Comparison of ENCODE assay signal across 15 cellular contexts in the genomic region with DNA sequence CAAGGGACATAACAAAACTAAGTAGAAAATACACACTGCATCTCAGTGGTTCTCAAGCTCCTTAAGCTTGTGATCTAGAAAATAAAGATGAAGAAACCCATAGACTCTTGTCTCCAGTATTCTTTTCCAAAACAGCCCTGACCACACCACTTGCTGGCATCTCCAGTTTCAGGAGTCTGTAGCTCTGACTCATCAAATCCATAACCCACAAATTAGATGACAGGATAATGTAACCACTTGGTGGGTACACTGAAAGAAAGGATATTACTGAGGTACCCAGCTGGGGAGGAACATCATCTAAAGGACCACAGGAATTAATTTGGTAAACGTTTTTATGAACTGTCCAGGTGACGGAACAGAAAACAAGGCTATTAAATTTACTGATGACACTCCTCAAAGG.
DNase-seq lines count a peak whose midpoint lies in the region; ATAC-seq, FAIRE-seq and TF ChIP-seq lines count a peak whose summit lies in the region.
"Had no signal": no experiment of that assay in that cellular context is flagged by ENCODE, and none has a peak within 500 bp of the region (broad histone marks: within the 10 kb centered on the region; RNA-seq: fewer than 3 reads in every experiment).

No MANE protein-coding gene starts in this region.

- H4K20me1 ChIP-seq in fibroblast of lung (ENCODE audit: control insufficient read depth, extremely low read depth, insufficient read depth, low read length) = no peaks in the 10 kb centered on the region

- no TSS peak for BruUV-seq in MCF 10A (replicated peaks; lab: Mats Ljungman, UMichigan)

- no peak for TF ChIP-seq POLR2A in breast epithelium (IDR thresholded peaks at IDR 0.05)
- TF ChIP-seq POLR2A in lower leg skin (IDR thresholded peaks at IDR 0.05) = no peak

- H3K4me3 ChIP-seq in breast epithelium = no peak overlapping the region
- H3K4me3 ChIP-seq in RWPE2 (ENCODE audit: severe bottlenecking) = no peak overlapping the region
- no peak overlapping the region for H3K4me3 ChIP-seq in fibroblast of lung (replicated peaks in 1 of 4; ENCODE audit: control extremely low read depth in 1 of 4, insufficient read depth in 1 of 4, low read depth in 3 of 4, low read length in 4 of 4)
- H3K4me3 ChIP-seq in lower leg skin (ENCODE audit: low read depth, poor library complexity, severe bottlenecking) = no peak overlapping the region
- H3K4me3 ChIP-seq: A549, lower lobe of right lung had no signal

- H3K27ac ChIP-seq in breast epithelium (no peak overlapping the region), RWPE2 (ENCODE audit: poor library complexity, severe bottlenecking) (no peak overlapping the region), fibroblast of lung (ENCODE audit: insufficient read depth, low read length) (no peak overlapping the region)
- H3K27ac ChIP-seq: A549, lower lobe of right lung, neutrophil had no signal

- DNase-seq in MCF 10A (ENCODE audit: unreplicated experiment) = peak; percentile 59
- no peak for DNase-seq in breast epithelium (ENCODE audit: low spot score in 2 of 2)
- no peak for DNase-seq in RWPE2 (ENCODE audit: low spot score)
- DNase-seq in fibroblast of lung (ENCODE audit: low read depth in 2 of 2) = peak; percentile 73 to 86
- peak; percentile 46 for DNase-seq in urothelium cell line (ENCODE audit: low spot score)
- no peak for DNase-seq in activated CD4-positive, alpha-beta T cell treated with anti-CD3 and anti-CD28 coated beads for 36 hours
- DNase-seq in lower leg skin (ENCODE audit: low spot score in 2 of 2) = no peak
- DNase-seq in T-helper 1 cell = no peak
- DNase-seq: DMS79 treated with DMSO at 0.1 percent for 48 hours, lower lobe of right lung, MM.1S had no signal

- intact Hi-C loops in MCF 10A (cut with micrococcal nuclease) (no loop called here), breast epithelium (cut with DNase I; ENCODE audit: low total_unique reads) (no loop called here), lower leg skin (cut with DNase I; ENCODE audit: low total_unique reads) (no loop called here)
- intact Hi-C loops in activated CD4-positive, alpha-beta T cell treated with anti-CD3 and anti-CD28 coated beads for 36 hours (cut with DNase I, micrococcal nuclease) = no loop called here

- H3K4me1 ChIP-seq in breast epithelium (no peaks in the 10 kb centered on the region), RWPE2 (ENCODE audit: insufficient read depth, poor library complexity, severe bottlenecking) (no peaks in the 10 kb centered on the region), fibroblast of lung (ENCODE audit: control insufficient read depth, extremely low read depth, insufficient read depth, low read length) (peaks cover 2% of the 10 kb centered on the region)
- H3K4me1 ChIP-seq: A549 had no signal

- TF ChIP-seq CTCF in MCF 10A (IDR thresholded peaks at IDR 0.05; ENCODE audit: unreplicated experiment) (no peak), breast epithelium (IDR thresholded peaks at IDR 0.05) (no peak), RWPE2 (IDR thresholded peaks at IDR 0.05; ENCODE audit: poor library complexity, severe bottlenecking) (no peak), fibroblast of lung (conservative IDR thresholded peaks at IDR 0.05 in 1 of 2, IDR thresholded peaks at IDR 0.05 in 1 of 2; ENCODE audit: low read depth in 1 of 2, low read length in 2 of 2) (no peak), lower leg skin (IDR thresholded peaks at IDR 0.05) (no peak)

- no peaks in the 10 kb centered on the region for H3K27me3 ChIP-seq in breast epithelium
- no peaks in the 10 kb centered on the region for H3K27me3 ChIP-seq in RWPE2 (ENCODE audit: insufficient read depth, poor library complexity, severe bottlenecking)
- H3K27me3 ChIP-seq in fibroblast of lung (ENCODE audit: control insufficient read depth, insufficient read depth, low read length) = no peaks in the 10 kb centered on the region
- H3K27me3 ChIP-seq: neutrophil had no signal

- FAIRE-seq in urothelium cell line (lab: Jason Lieb, UNC) = no peak
- FAIRE-seq: A549, GM18507 had no signal

- no peak overlapping the region for H3K27ac Mint-ChIP-seq in MCF 10A (ENCODE audit: low read depth, unreplicated experiment)
- H3K27ac Mint-ChIP-seq in activated CD4-positive, alpha-beta T cell treated with anti-CD3 and anti-CD28 coated beads for 36 hours = no peak overlapping the region
- H3K27ac Mint-ChIP-seq: activated naive CD8-positive, alpha-beta T cell had no signal

- WGBS in lower leg skin, 2 donors = 76% methylated on average over 2 of the region's 2 CpGs

- peaks cover 24% of the 10 kb centered on the region for H3K36me3 Mint-ChIP-seq in MCF 10A (ENCODE audit: insufficient read depth, unreplicated experiment)
- peaks cover 50% of the 10 kb centered on the region for H3K36me3 Mint-ChIP-seq in activated CD4-positive, alpha-beta T cell treated with anti-CD3 and anti-CD28 coated beads for 36 hours (ENCODE audit: low read depth)

- no peaks in the 10 kb centered on the region for H3K79me2 ChIP-seq in fibroblast of lung (ENCODE audit: control insufficient read depth, insufficient read depth, low read length)

- POLR2A ChIA-PET in MCF 10A (lab: Yijun Ruan, JAX) = interaction anchor here (1.5 kb wide), 1 partner anchor 8 kb away, joined by 4 read pairs; no protein-coding TSS in a partner anchor
- POLR2A ChIA-PET in activated CD4-positive, alpha-beta T cell treated with anti-CD3 and anti-CD28 coated beads for 36 hours (lab: Charles Lee) = no interaction called here

- no peak overlapping the region for H2AFZ ChIP-seq in fibroblast of lung (ENCODE audit: low read length)

- CTCF ChIA-PET in MCF 10A (lab: Yijun Ruan, JAX) = no interaction called here
- CTCF ChIA-PET in activated CD4-positive, alpha-beta T cell treated with anti-CD3 and anti-CD28 coated beads for 36 hours (lab: Charles Lee) = interaction anchor here (0.7 kb wide), 2 partner anchors 9 to 471 kb away, joined by 3 read pairs; no protein-coding TSS in a partner anchor

- H3K9ac ChIP-seq in fibroblast of lung (ENCODE audit: insufficient read depth, low read length) = no peak overlapping the region

- H3K36me3 ChIP-seq in breast epithelium (no peaks in the 10 kb centered on the region), RWPE2 (ENCODE audit: low read depth) (0 out of 2 replicates have a peak, but pooled peaks cover 3% of the 10 kb centered on the region), fibroblast of lung (ENCODE audit: control insufficient read depth, insufficient read depth, low read length) (no peaks in the 10 kb centered on the region)
- H3K36me3 ChIP-seq: neutrophil had no signal

- H3K9me3 ChIP-seq in breast epithelium (no peaks in the 10 kb centered on the region), RWPE2 (ENCODE audit: severe bottlenecking) (no peaks in the 10 kb centered on the region), fibroblast of lung (ENCODE audit: control insufficient read depth, insufficient read depth, low read depth, low read length) (no peaks in the 10 kb centered on the region)
- H3K9me3 ChIP-seq: A549, lower lobe of right lung, neutrophil had no signal

- peaks cover 9% of the 10 kb centered on the region for H3K4me1 Mint-ChIP-seq in MCF 10A (ENCODE audit: insufficient read depth, unreplicated experiment)
- no peaks in the 10 kb centered on the region for H3K4me1 Mint-ChIP-seq in activated CD4-positive, alpha-beta T cell treated with anti-CD3 and anti-CD28 coated beads for 36 hours

- H3K4me2 ChIP-seq in fibroblast of lung (ENCODE audit: extremely low read depth, insufficient read depth, low read length) = peak overlapping the region; percentile 8
- H3K4me2 ChIP-seq: A549 had no signal

- peak; percentile 44; the same call in 2 of the 3 replicates for ATAC-seq in RWPE2 (ENCODE audit: low read depth)
- no peak for ATAC-seq in activated CD4-positive, alpha-beta T cell treated with anti-CD3 and anti-CD28 coated beads for 36 hours
- ATAC-seq: A549, lower lobe of right lung had no signal

- no peak overlapping the region for H3K4me3 Mint-ChIP-seq in MCF 10A (ENCODE audit: unreplicated experiment)
- no peak overlapping the region for H3K4me3 Mint-ChIP-seq in activated CD4-positive, alpha-beta T cell treated with anti-CD3 and anti-CD28 coated beads for 36 hours
- H3K4me3 Mint-ChIP-seq: activated naive CD8-positive, alpha-beta T cell had no signal

- H3K9me3 Mint-ChIP-seq in MCF 10A (ENCODE audit: unreplicated experiment) = peaks cover 7% of the 10 kb centered on the region
- no peaks in the 10 kb centered on the region for H3K9me3 Mint-ChIP-seq in activated CD4-positive, alpha-beta T cell treated with anti-CD3 and anti-CD28 coated beads for 36 hours (ENCODE audit: low read depth)

- H3K27me3 Mint-ChIP-seq in MCF 10A (ENCODE audit: insufficient read depth, unreplicated experiment) = no peaks in the 10 kb centered on the region
- no peaks in the 10 kb centered on the region for H3K27me3 Mint-ChIP-seq in activated CD4-positive, alpha-beta T cell treated with anti-CD3 and anti-CD28 coated beads for 36 hours
- H3K27me3 Mint-ChIP-seq: activated naive CD8-positive, alpha-beta T cell had no signal

Comparison
In these comparisons a context has a peak if more than half of its experiments do, and no peak if none do; other contexts are left out.
1. DNase-seq: peak in MCF 10A (single experiment), fibroblast of lung (2 of 2) and urothelium cell line (single experiment); none in breast epithelium (0 of 2), RWPE2 (single experiment), activated CD4-positive, alpha-beta T cell treated with anti-CD3 and anti-CD28 coated beads for 36 hours (single experiment), lower leg skin (0 of 2) and T-helper 1 cell (0 of 5).